ENCODE assay signal across 29 cellular contexts in the genomic region with DNA sequence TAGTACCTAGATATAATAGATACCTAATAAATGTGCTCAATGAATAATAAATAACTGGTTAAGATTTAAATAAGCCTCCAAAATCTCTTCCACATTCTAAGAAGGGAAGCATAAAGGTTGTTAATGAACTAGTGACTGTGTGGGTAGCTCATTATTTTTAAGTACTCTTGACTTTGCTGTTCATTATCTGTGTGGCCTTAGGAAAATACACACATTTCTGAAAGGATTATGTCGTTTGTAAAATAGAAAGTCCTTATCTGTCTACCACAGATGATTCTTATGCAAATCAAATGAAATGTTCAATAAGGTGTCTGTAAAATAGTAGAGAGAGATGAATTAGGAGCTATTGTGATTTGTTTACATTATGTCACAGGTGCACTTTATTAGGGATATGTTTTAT.
"Had no signal": no experiment of that assay in that cellular context is flagged by ENCODE, and none has a peak within 500 bp of the region (broad histone marks: within the 10 kb centered on the region; RNA-seq: fewer than 3 reads in every experiment).

No MANE protein-coding gene starts in this region.

- H3K4me3 Mint-ChIP-seq: activated CD8-positive, alpha-beta T cell treated with anti-CD3 and anti-CD28 coated beads for 36 hours; activated naive CD8-positive, alpha-beta T cell treated with anti-CD3 and anti-CD28 coated beads for 36 hours; activated T-cell treated with anti-CD3 and anti-CD28 coated beads, Interleukin-2, amount 50 U/mL, for 72 hours; activated T-helper 17 cell treated with anti-CD3 and anti-CD28 coated beads, Interleukin-2, amount 50 U/mL, for 72 hours had no signal

- H3K27ac Mint-ChIP-seq: activated CD8-positive, alpha-beta T cell treated with anti-CD3 and anti-CD28 coated beads for 36 hours; activated naive CD8-positive, alpha-beta T cell treated with anti-CD3 and anti-CD28 coated beads for 36 hours; activated T-cell treated with anti-CD3 and anti-CD28 coated beads, Interleukin-2, amount 50 U/mL, for 72 hours; activated T-helper 17 cell treated with anti-CD3 and anti-CD28 coated beads, Interleukin-2, amount 50 U/mL, for 72 hours had no signal

- H3K9me3 Mint-ChIP-seq: activated CD8-positive, alpha-beta T cell treated with anti-CD3 and anti-CD28 coated beads for 36 hours; activated naive CD8-positive, alpha-beta T cell treated with anti-CD3 and anti-CD28 coated beads for 36 hours; activated T-helper 17 cell treated with anti-CD3 and anti-CD28 coated beads, Interleukin-2, amount 50 U/mL, for 72 hours had no signal

- H3K27me3 ChIP-seq: brain microvascular endothelial cell, MG63 had no signal

- DNase-seq: activated CD4-positive, alpha-beta T cell treated with anti-CD3 and anti-CD28 coated beads for 1 hour; activated CD4-positive, alpha-beta T cell treated with anti-CD3 and anti-CD28 coated beads for 48 hours; activated CD4-positive, alpha-beta T cell treated with anti-CD3 and anti-CD28 coated beads, Interleukin-2, amount 50 U/mL, for 4 hours; activated CD4-positive, CD25-positive, alpha-beta regulatory T cell; activated CD8-positive, alpha-beta T cell treated with anti-CD3 and anti-CD28 coated beads for 36 hours; activated effector memory CD4-positive, alpha-beta T cell treated with anti-CD3 and anti-CD28 coated beads, Interleukin-2, amount 50 U/mL, for 16 hours; activated naive CD4-positive, alpha-beta T cell; activated naive CD4-positive, alpha-beta T cell treated with anti-CD3 and anti-CD28 coated beads, Interleukin-2, amount 50 U/mL, for 16 hours; activated naive CD8-positive, alpha-beta T cell treated with anti-CD3 and anti-CD28 coated beads for 36 hours; activated T-cell treated with anti-CD3 and anti-CD28 coated beads, Interleukin-2, amount 50 U/mL, for 1 hour; activated T-cell treated with anti-CD3 and anti-CD28 coated beads, Interleukin-2, amount 50 U/mL, for 72 hours; amniotic stem cell; aorta; brain microvascular endothelial cell; central memory CD4-positive, alpha-beta T cell; Kasumi-1; KG1; MG63; NCI-H1048; NCI-H146; NCI-H187; NCI-H2029 treated with DMSO at 0.1 percent for 48 hours; NCI-H2107; NCI-H226; NCI-H446 treated with DMSO at 0.1 percent for 48 hours; Right ventricle myocardium superior; T1000; WERI-Rb-1 had no signal

- H3K4me1 Mint-ChIP-seq: activated naive CD8-positive, alpha-beta T cell treated with anti-CD3 and anti-CD28 coated beads for 36 hours; activated T-helper 17 cell treated with anti-CD3 and anti-CD28 coated beads, Interleukin-2, amount 50 U/mL, for 72 hours had no signal

- H3K9me3 ChIP-seq: MG63 had no signal

- H3K4me3 ChIP-seq: MG63 had no signal

- H3K36me3 ChIP-seq: brain microvascular endothelial cell, MG63, WERI-Rb-1 had no signal

- H3K36me3 Mint-ChIP-seq: activated naive CD8-positive, alpha-beta T cell treated with anti-CD3 and anti-CD28 coated beads for 36 hours had no signal

- H3K27me3 Mint-ChIP-seq: activated CD8-positive, alpha-beta T cell treated with anti-CD3 and anti-CD28 coated beads for 36 hours; activated naive CD8-positive, alpha-beta T cell treated with anti-CD3 and anti-CD28 coated beads for 36 hours; activated T-helper 17 cell treated with anti-CD3 and anti-CD28 coated beads, Interleukin-2, amount 50 U/mL, for 72 hours had no signal

- H3K27ac ChIP-seq: brain microvascular endothelial cell, WERI-Rb-1 had no signal
